Comparison of ENCODE assay signal across 8 cellular contexts in the genomic region with DNA sequence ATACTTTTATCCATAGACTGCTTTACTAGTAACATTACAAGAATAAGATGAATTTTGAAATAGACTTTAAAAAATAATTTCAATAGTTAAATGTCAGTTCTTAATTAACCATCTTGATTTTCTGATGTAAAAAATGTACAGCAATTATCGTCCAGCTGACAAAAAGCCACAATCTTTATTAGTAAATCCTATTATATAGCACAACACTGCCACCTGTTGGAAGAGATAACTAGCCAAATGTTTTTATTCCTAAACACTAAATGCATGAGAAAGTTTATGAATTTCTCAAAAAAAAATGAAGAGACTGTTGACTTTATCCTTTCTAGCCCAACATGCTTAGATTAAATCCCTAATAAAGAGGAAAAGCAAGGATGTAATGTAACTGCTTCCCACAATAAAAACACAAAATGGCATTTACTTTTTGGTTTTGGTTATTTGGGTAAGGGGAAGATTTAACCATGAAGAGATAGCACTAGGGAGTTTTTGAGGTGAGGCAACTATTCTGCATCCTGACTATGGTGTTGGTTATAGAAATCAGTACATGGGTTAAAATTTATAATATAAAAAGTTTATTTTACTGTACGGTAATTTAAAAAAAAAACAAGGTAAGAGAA. TPM values are rescaled to one million over a fixed set of nuclear protein-coding genes. Genes with fewer than 3 reads are reported as not detected.
DNase-seq lines count a peak whose midpoint lies in the region; ATAC-seq, FAIRE-seq and TF ChIP-seq lines count a peak whose summit lies in the region.

No MANE protein-coding gene starts in this region.

- DNase-seq in H4 (ENCODE audit: low spot score): peak; percentile 53
- DNase-seq in OCI-M1 (lab: John Stamatoyannopoulos, UW): peak; percentile 62
- DNase-seq in effector memory CD4-positive, alpha-beta T cell: no peak
- DNase-seq in activated CD4-positive, alpha-beta memory T cell treated with anti-CD3 and anti-CD28 coated beads for 36 hours: no peak

- H3K9me3 ChIP-seq in neutrophil: no peaks in the 10 kb centered on the region
- no peaks in the 10 kb centered on the region for H3K9me3 ChIP-seq in effector memory CD4-positive, alpha-beta T cell (ENCODE audit: control insufficient read depth, low read length)

- no peaks in the 10 kb centered on the region for H3K4me1 ChIP-seq in neutrophil (ENCODE audit: control insufficient read depth in 1 of 2, insufficient read depth in 1 of 2, low read depth in 1 of 2, low read length in 1 of 2)
- peaks cover 3% of the 10 kb centered on the region for H3K4me1 ChIP-seq in effector memory CD4-positive, alpha-beta T cell (ENCODE audit: control insufficient read depth, insufficient read depth, low read length, poor library complexity, severe bottlenecking)

- H3K4me1 Mint-ChIP-seq in activated CD4-positive, alpha-beta memory T cell treated with anti-CD3 and anti-CD28 coated beads for 36 hours (ENCODE audit: low read depth): peaks cover 40% of the 10 kb centered on the region

- H3K27me3 Mint-ChIP-seq in activated CD4-positive, alpha-beta memory T cell treated with anti-CD3 and anti-CD28 coated beads for 36 hours: no peaks in the 10 kb centered on the region

- no peak overlapping the region for H3K4me3 Mint-ChIP-seq in activated CD4-positive, alpha-beta memory T cell treated with anti-CD3 and anti-CD28 coated beads for 36 hours

- intact Hi-C loops in activated CD4-positive, alpha-beta memory T cell treated with anti-CD3 and anti-CD28 coated beads for 36 hours (cut with micrococcal nuclease): loop anchor here (1.0 to 10.0 kb wide), 3 partner anchors 21 to 786 kb away; a partner anchor contains a TSS

- H3K27me3 ChIP-seq in neutrophil: no peaks in the 10 kb centered on the region
- H3K27me3 ChIP-seq in effector memory CD4-positive, alpha-beta T cell (replicated peaks; ENCODE audit: control insufficient read depth, insufficient read depth, low read length, poor library complexity, severe bottlenecking): no peaks in the 10 kb centered on the region

- H3K4me3 ChIP-seq in neutrophil (ENCODE audit: low read depth in 1 of 2, low read length in 1 of 2): no peak overlapping the region
- no peak overlapping the region for H3K4me3 ChIP-seq in effector memory CD4-positive, alpha-beta T cell (ENCODE audit: insufficient read depth, low read depth, low read length, poor library complexity, severe bottlenecking)

- TF ChIP-seq CTCF in C4-2B (conservative IDR thresholded peaks at IDR 0.05) (peak; percentile 85), neutrophil (IDR thresholded peaks at IDR 0.05) (peak; percentile 62)

- H3K36me3 Mint-ChIP-seq in activated CD4-positive, alpha-beta memory T cell treated with anti-CD3 and anti-CD28 coated beads for 36 hours: peaks cover 7% of the 10 kb centered on the region

- H3K36me3 ChIP-seq in neutrophil: no peaks in the 10 kb centered on the region
- no peaks in the 10 kb centered on the region for H3K36me3 ChIP-seq in effector memory CD4-positive, alpha-beta T cell (ENCODE audit: control insufficient read depth, insufficient read depth, low read length)

- no peak for ATAC-seq in HG03095 (IDR thresholded peaks at IDR 0.05; ENCODE audit: unreplicated experiment)

- H3K27ac ChIP-seq in C4-2B: no peak overlapping the region
- H3K27ac ChIP-seq in neutrophil: no peak overlapping the region
- H3K27ac ChIP-seq in effector memory CD4-positive, alpha-beta T cell (ENCODE audit: insufficient read depth, low read length, poor library complexity, severe bottlenecking): no peak overlapping the region

- FAIRE-seq in endometrium (lab: Jason Lieb, UNC): peak; percentile 92

- no peak overlapping the region for H3K27ac Mint-ChIP-seq in activated CD4-positive, alpha-beta memory T cell treated with anti-CD3 and anti-CD28 coated beads for 36 hours

- CTCF ChIA-PET in activated CD4-positive, alpha-beta memory T cell treated with anti-CD3 and anti-CD28 coated beads for 36 hours (lab: Charles Lee): interaction anchor here (0.6 to 6.7 kb wide), 26 partner anchors 8 to 1225 kb away, joined by 3 to 127 read pairs (median 4); a partner anchor contains a TSS

- no peaks in the 10 kb centered on the region for H3K9me3 Mint-ChIP-seq in activated CD4-positive, alpha-beta memory T cell treated with anti-CD3 and anti-CD28 coated beads for 36 hours

- POLR2A ChIA-PET in activated CD4-positive, alpha-beta memory T cell treated with anti-CD3 and anti-CD28 coated beads for 36 hours (lab: Charles Lee): interaction anchor here (0.6 to 2.0 kb wide), 2 partner anchors 83 to 139 kb away, joined by 3 to 7 read pairs; a partner anchor contains a TSS

RNA-seq across cellular contexts. Expression of a gene that starts 8.0 kb away (rescaled TPM):
- total RNA-seq in H4 (2014; rRNA removed; shearing (Covaris generic)): 117 and 154 TPM in 2 replicates
- 10 to 100 TPM; 78.9 to 79.6 TPM for total RNA-seq in activated CD4-positive, alpha-beta memory T cell treated with anti-CD3 and anti-CD28 coated beads for 36 hours

RNA-seq across cellular contexts. Expression of a gene that starts 37.2 kb away (rescaled TPM):
- total RNA-seq in H4 (2014; rRNA removed; shearing (Covaris generic)): 86.1 and 109 TPM in 2 replicates
- 10 to 100 TPM; 46.1 to 47.4 TPM for total RNA-seq in activated CD4-positive, alpha-beta memory T cell treated with anti-CD3 and anti-CD28 coated beads for 36 hours

Comparison
In these comparisons a context has a peak if more than half of its experiments do, and no peak if none do; other contexts are left out.
1. DNase-seq: peak in H4 (single experiment) and OCI-M1 (single experiment); none in effector memory CD4-positive, alpha-beta T cell (0 of 3) and activated CD4-positive, alpha-beta memory T cell treated with anti-CD3 and anti-CD28 coated beads for 36 hours (single experiment).